ENCODE assay signal across 19 cellular contexts in genomic region chr1:208025036-208025435, GRCh38.
DNase-seq lines count a peak whose midpoint lies in the region; ATAC-seq and TF ChIP-seq lines count a peak whose summit lies in the region.
"Had no signal": no experiment of that assay in that cellular context is flagged by ENCODE, and none has a peak within 500 bp of the region (broad histone marks: within the 10 kb centered on the region; RNA-seq: fewer than 3 reads in every experiment).

No MANE protein-coding gene starts in this region.

- H4K20me1 ChIP-seq in GM23338 (replicated peaks; ENCODE audit: insufficient read depth), result no peaks in the 10 kb centered on the region

- no peaks in the 10 kb centered on the region for H3K36me3 ChIP-seq in GM23338 (ENCODE audit: insufficient read depth)
- H3K36me3 ChIP-seq: HAP-1, ovary, transverse colon had no signal

- peak; percentile 71 for DNase-seq in AG08395 (ENCODE audit: low spot score)
- no peak for DNase-seq in T-helper 17 cell
- DNase-seq in fibroblast of peridontal ligament (ENCODE audit: extremely low read depth), result peak; percentile 90
- peak; percentile 45 for DNase-seq in pons (ENCODE audit: low spot score)
- no peak for DNase-seq in HPDE6-E6E7 (ENCODE audit: extremely low spot score)
- no peak for DNase-seq in DMS 273 (lab: John Stamatoyannopoulos, UW; ENCODE audit: unreplicated experiment)
- DNase-seq in GM23338 (ENCODE audit: low spot score), result no peak
- DNase-seq: activated naive CD4-positive, alpha-beta T cell treated with anti-CD3 and anti-CD28 coated beads, Interleukin-2, amount 10 ng/mL, durations not matched to agents 7 days and 5 days; CD4-positive, alpha-beta T cell; DMS79; Kasumi-1; left colon; Peyer's patch; transverse colon had no signal

- no peaks in the 10 kb centered on the region for H3F3A ChIP-seq in GM23338 (replicated peaks; ENCODE audit: low read depth)

- no peak overlapping the region for H3K4me3 Mint-ChIP-seq in T-helper 17 cell
- no peak overlapping the region for H3K4me3 Mint-ChIP-seq in GM23338
- H3K4me3 Mint-ChIP-seq: activated naive CD4-positive, alpha-beta T cell treated with anti-CD3 and anti-CD28 coated beads, Interleukin-2, amount 10 ng/mL, durations not matched to agents 7 days and 5 days; CD4-positive, alpha-beta T cell had no signal

- peaks cover 17% of the 10 kb centered on the region for H3K27me3 Mint-ChIP-seq in T-helper 17 cell
- H3K27me3 Mint-ChIP-seq in GM23338 (ENCODE audit: insufficient read depth, low read depth, poor library complexity), result peaks cover 14% of the 10 kb centered on the region
- H3K27me3 Mint-ChIP-seq: CD4-positive, alpha-beta T cell had no signal

- H3K27ac ChIP-seq in GM23338 (ENCODE audit: low read depth), result no peak overlapping the region
- H3K27ac ChIP-seq: cardiac muscle cell, esophagus muscularis mucosa, ovary, Peyer's patch, transverse colon had no signal

- no peak overlapping the region for H2AFZ ChIP-seq in GM23338

- H3K4me3 ChIP-seq in GM23338, result no peak overlapping the region
- H3K4me3 ChIP-seq: cardiac muscle cell, esophagus muscularis mucosa, HAP-1, ovary, Peyer's patch, transverse colon had no signal

- no peak overlapping the region for H3K4me2 ChIP-seq in GM23338

- H3K9me3 ChIP-seq in T-helper 17 cell (ENCODE audit: control insufficient read depth, low read length, poor library complexity, severe bottlenecking), result no peaks in the 10 kb centered on the region
- H3K9me3 ChIP-seq: esophagus muscularis mucosa, HAP-1, ovary, Peyer's patch, transverse colon had no signal

- H3K4me1 Mint-ChIP-seq in T-helper 17 cell (peaks cover 3% of the 10 kb centered on the region), GM23338 (peaks cover 14% of the 10 kb centered on the region)
- H3K4me1 Mint-ChIP-seq: activated naive CD4-positive, alpha-beta T cell treated with anti-CD3 and anti-CD28 coated beads, Interleukin-2, amount 10 ng/mL, durations not matched to agents 7 days and 5 days had no signal

- H3K4me1 ChIP-seq in GM23338 (ENCODE audit: insufficient read depth), result no peaks in the 10 kb centered on the region
- H3K4me1 ChIP-seq: HAP-1 had no signal

- no peaks in the 10 kb centered on the region for H3K79me2 ChIP-seq in GM23338 (replicated peaks; ENCODE audit: insufficient read depth)

- peaks cover 5% of the 10 kb centered on the region for H3K9me2 ChIP-seq in GM23338 (ENCODE audit: insufficient read depth)

- H3K27ac Mint-ChIP-seq in T-helper 17 cell (peak overlapping the region; percentile 39), GM23338 (no peak overlapping the region)
- H3K27ac Mint-ChIP-seq: activated naive CD4-positive, alpha-beta T cell treated with anti-CD3 and anti-CD28 coated beads, Interleukin-2, amount 10 ng/mL, durations not matched to agents 7 days and 5 days; CD4-positive, alpha-beta T cell had no signal

- TF ChIP-seq CTCF in GM23338 (conservative IDR thresholded peaks at IDR 0.05; ENCODE audit: low read depth in 2 of 2), result no peak

- ATAC-seq in T-helper 17 cell (no peak), HG03196 (IDR thresholded peaks at IDR 0.05; ENCODE audit: unreplicated experiment) (no peak), GM23338 (no peak)
- ATAC-seq: left colon had no signal

- H3K27me3 ChIP-seq in GM23338 (ENCODE audit: insufficient read depth), result no peaks in the 10 kb centered on the region
- H3K27me3 ChIP-seq: cardiac muscle cell, esophagus muscularis mucosa, ovary, Peyer's patch, transverse colon had no signal

- H3K9me3 Mint-ChIP-seq in GM23338, result no peaks in the 10 kb centered on the region; the same call in 2 of the 3 replicates
- H3K9me3 Mint-ChIP-seq: activated naive CD4-positive, alpha-beta T cell treated with anti-CD3 and anti-CD28 coated beads, Interleukin-2, amount 10 ng/mL, durations not matched to agents 7 days and 5 days; CD4-positive, alpha-beta T cell had no signal

- no peaks in the 10 kb centered on the region for H3K36me3 Mint-ChIP-seq in T-helper 17 cell (ENCODE audit: low read depth)
- no peaks in the 10 kb centered on the region for H3K36me3 Mint-ChIP-seq in GM23338 (ENCODE audit: low read depth)
- H3K36me3 Mint-ChIP-seq: activated naive CD4-positive, alpha-beta T cell treated with anti-CD3 and anti-CD28 coated beads, Interleukin-2, amount 10 ng/mL, durations not matched to agents 7 days and 5 days had no signal

TF ChIP-seq in GM23338, 12 proteins besides CTCF, POLR2A, EP300 and RAD21 (continues in another document):
- TF ChIP-seq ZNF462 (CRISPR knock-in tag; IDR thresholded peaks at IDR 0.05), result no peak
- no peak for TF ChIP-seq ZNF114 (CRISPR knock-in tag; IDR thresholded peaks at IDR 0.05)
- no peak for TF ChIP-seq EZH2phosphoT487 (IDR thresholded peaks at IDR 0.05; ENCODE audit: unreplicated experiment)
- no peak for TF ChIP-seq ZNF331 (CRISPR knock-in tag; IDR thresholded peaks at IDR 0.05; ENCODE audit: low read depth)
- TF ChIP-seq NANOG (IDR thresholded peaks at IDR 0.05; ENCODE audit: borderline replicate concordance), result no peak
- no peak for TF ChIP-seq EZH2 (IDR thresholded peaks at IDR 0.05; ENCODE audit: low read depth, unreplicated experiment)
- no peak for TF ChIP-seq CREB1 (CRISPR knock-in tag; IDR thresholded peaks at IDR 0.05; ENCODE audit: low read depth)
- no peak for TF ChIP-seq STAT1 (IDR thresholded peaks at IDR 0.05; ENCODE audit: unreplicated experiment)
- TF ChIP-seq POLR2AphosphoS5 (IDR thresholded peaks at IDR 0.05; ENCODE audit: low read depth), result no peak

Comparison
In these comparisons a context has a peak if more than half of its experiments do, and no peak if none do; other contexts are left out.
1. DNase-seq: peak in AG08395 (single experiment), fibroblast of peridontal ligament (single experiment) and pons (single experiment); none in T-helper 17 cell (0 of 3), HPDE6-E6E7 (single experiment), DMS 273 (single experiment) and GM23338 (single experiment).